Comparison of ENCODE assay signal across 18 cellular contexts in the genomic region with DNA sequence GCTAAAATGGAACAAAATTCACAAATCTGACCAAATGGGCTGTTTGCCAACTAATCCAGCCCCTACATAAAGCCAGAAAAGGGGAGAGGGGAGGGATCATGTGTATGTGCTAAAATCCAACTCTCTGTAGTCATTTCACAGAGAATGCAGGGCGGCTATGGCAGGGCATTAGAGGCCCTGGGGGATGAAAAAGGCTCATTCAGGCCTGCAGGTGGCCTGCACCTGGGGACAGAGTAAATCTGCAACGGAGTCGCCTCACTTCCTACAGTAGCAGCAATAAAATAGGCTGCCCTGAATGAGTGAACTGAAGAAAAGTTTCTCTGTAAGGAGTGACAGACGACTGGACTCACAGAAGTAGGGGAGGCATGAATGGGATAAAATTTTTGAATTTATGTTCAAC. TPM values are rescaled to one million over a fixed set of nuclear protein-coding genes. Genes with fewer than 3 reads are reported as not detected.
DNase-seq lines count a peak whose midpoint lies in the region; ATAC-seq and TF ChIP-seq lines count a peak whose summit lies in the region.
"Had no signal": no experiment of that assay in that cellular context is flagged by ENCODE, and none has a peak within 500 bp of the region (broad histone marks: within the 10 kb centered on the region; RNA-seq: fewer than 3 reads in every experiment).

No MANE protein-coding gene starts in this region.

- no peak for TF ChIP-seq CTCF in CD8-positive, alpha-beta T cell (IDR thresholded peaks at IDR 0.05)
- TF ChIP-seq CTCF in H9 (conservative IDR thresholded peaks at IDR 0.05) (peak; percentile 51; the same call in 2 of the 3 replicates), WTC11 (IDR thresholded peaks at IDR 0.05) (no peak), neural progenitor cell (IDR thresholded peaks at IDR 0.05) (no peak)

- H2AFZ ChIP-seq in H9 (ENCODE audit: low read length) (no peak overlapping the region), neural progenitor cell (replicated peaks) (no peak overlapping the region)

- no peak overlapping the region for H4K91ac ChIP-seq in H9 (ENCODE audit: insufficient read length, low read depth, low read length)

- H3K36me3 Mint-ChIP-seq in CD8-positive, alpha-beta T cell = peaks cover 44% of the 10 kb centered on the region
- H3K36me3 Mint-ChIP-seq in H9 (ENCODE audit: insufficient read depth in 1 of 3, low read depth in 3 of 3) (peaks cover 0 to 6% (median 5%) of the 10 kb centered on the region in 3 experiments; a peak in 5 of 7 replicates), WTC11 (no peaks in the 10 kb centered on the region), neural progenitor cell (peaks cover 2% of the 10 kb centered on the region), T-cell (peaks cover 14% of the 10 kb centered on the region)

- H3K36me3 ChIP-seq in CD8-positive, alpha-beta T cell (ENCODE audit: insufficient read depth, low read length) = peaks cover 6% of the 10 kb centered on the region
- no peaks in the 10 kb centered on the region for H3K36me3 ChIP-seq in neural progenitor cell

- H3K14ac ChIP-seq in H9 (ENCODE audit: insufficient read depth, low read length) = no peak overlapping the region

- no peak overlapping the region for H2BK120ac ChIP-seq in H9 (ENCODE audit: low read depth, low read length, poor library complexity, severe bottlenecking)

- H3K79me2 ChIP-seq in H9 (ENCODE audit: insufficient read depth, low read length) = peaks cover 2% of the 10 kb centered on the region; the same call in 1 of the 2 replicates
- H3K79me2 ChIP-seq in neural progenitor cell (ENCODE audit: low read depth) = peaks cover 27% of the 10 kb centered on the region

- H3K9me3 ChIP-seq in CD8-positive, alpha-beta T cell (ENCODE audit: low read length) = no peaks in the 10 kb centered on the region
- H3K9me3 ChIP-seq in H9 (ENCODE audit: control insufficient read depth, low read depth, low read length) (no peaks in the 10 kb centered on the region), neural progenitor cell (ENCODE audit: low read depth) (no peaks in the 10 kb centered on the region)
- H3K9me3 ChIP-seq: thoracic aorta had no signal

- no peak overlapping the region for H2BK20ac ChIP-seq in H9 (ENCODE audit: low read depth, low read length, poor library complexity, severe bottlenecking)

- H3K23ac ChIP-seq in H9 (ENCODE audit: insufficient read length, low read depth, low read length) = no peak overlapping the region

- DNase-seq in CD8-positive, alpha-beta T cell = no peak
- DNase-seq in H9 = peak; percentile 61
- DNase-seq in WTC11 (ENCODE audit: low spot score) = peak; percentile 39
- DNase-seq in neural progenitor cell (ENCODE audit: low spot score) = peak; percentile 36
- no peak for DNase-seq in NCI-H2107 (lab: John Stamatoyannopoulos, UW)
- DNase-seq in NCI-H2196 treated with DMSO at 0.1 percent for 48 hours (lab: John Stamatoyannopoulos, UW; ENCODE audit: unreplicated experiment) = no peak
- no peak for DNase-seq in T-cell
- no peak for DNase-seq in SKM-1 treated with dmso at 0.1 percent for 144 hours (lab: John Stamatoyannopoulos, UW; ENCODE audit: unreplicated experiment)
- DNase-seq: activated CD4-positive, alpha-beta T cell treated with anti-CD3 and anti-CD28 coated beads for 36 hours; activated naive CD4-positive, alpha-beta T cell treated with Interleukin-2 at 50 U/mL for 16 hours; mammary epithelial cell; NCI-H2171; SHP77; stimulated activated CD4-positive, alpha-beta T cell treated with anti-CD3 and anti-CD28 coated beads, Interleukin-4, amount 100 ng/mL, for 4 hours had no signal

- H3K23me2 ChIP-seq in H9 (ENCODE audit: insufficient read length, low read depth, low read length, poor library complexity, severe bottlenecking) = peaks cover 3% of the 10 kb centered on the region

- H4K20me1 ChIP-seq in H9 (ENCODE audit: control insufficient read depth, insufficient read depth, insufficient read length) (no peaks in the 10 kb centered on the region), neural progenitor cell (ENCODE audit: low read depth) (peaks cover 5% of the 10 kb centered on the region)

- no peak overlapping the region for H2AK5ac ChIP-seq in H9 (ENCODE audit: insufficient read length, low read length)

- no peak overlapping the region for H3T11ph ChIP-seq in H9 (ENCODE audit: low read length)

- no CpG with 5 or more reads among the region's 4 CpGs for WGBS in H9 (ENCODE audit: extremely low coverage, insufficient read length, low lambda C conversion rate)

- no peaks in the 10 kb centered on the region for H3K27me3 Mint-ChIP-seq in CD8-positive, alpha-beta T cell (ENCODE audit: low read depth)
- H3K27me3 Mint-ChIP-seq in H9 (ENCODE audit: low read depth) = no peaks in the 10 kb centered on the region
- no peaks in the 10 kb centered on the region for H3K27me3 Mint-ChIP-seq in WTC11 (ENCODE audit: low read depth)
- H3K27me3 Mint-ChIP-seq in neural progenitor cell (ENCODE audit: insufficient read depth, low read depth) = peaks cover 3% of the 10 kb centered on the region
- H3K27me3 Mint-ChIP-seq in T-cell = peaks cover 0 to 1% of the 10 kb centered on the region in 2 donors
- H3K27me3 Mint-ChIP-seq: activated CD4-positive, alpha-beta T cell treated with anti-CD3 and anti-CD28 coated beads for 36 hours had no signal

- H3K27ac ChIP-seq in CD8-positive, alpha-beta T cell (ENCODE audit: low read depth, low read length) = no peak overlapping the region
- no peak overlapping the region for H3K27ac ChIP-seq in H9 (ENCODE audit: insufficient read length, low read depth, low read length)
- H3K27ac ChIP-seq in neural progenitor cell = no peak overlapping the region

- H3K4me1 Mint-ChIP-seq in CD8-positive, alpha-beta T cell (ENCODE audit: low read depth) = peaks cover 23% of the 10 kb centered on the region
- H3K4me1 Mint-ChIP-seq in H9 (peaks cover 29 to 34% of the 10 kb centered on the region in 2 experiments), WTC11 (peaks cover 39% of the 10 kb centered on the region), neural progenitor cell (peaks cover 21% of the 10 kb centered on the region), T-cell (peaks cover 22 to 27% (median 25%) of the 10 kb centered on the region in 3 donors)

- H4K8ac ChIP-seq in H9 (replicated peaks; ENCODE audit: insufficient read length, low read depth, low read length) = no peak overlapping the region

- ATAC-seq in CD8-positive, alpha-beta T cell = no peak
- peak; percentile 3; the same call in 1 of the 2 replicates for ATAC-seq in WTC11
- no peak for ATAC-seq in T-cell (replicated peaks in 1 of 4)
- ATAC-seq: activated CD4-positive, alpha-beta T cell treated with anti-CD3 and anti-CD28 coated beads for 36 hours; sciatic nerve had no signal

- H3K27me3 ChIP-seq in CD8-positive, alpha-beta T cell (ENCODE audit: insufficient read depth, low read length) = no peaks in the 10 kb centered on the region
- H3K27me3 ChIP-seq in H9 (ENCODE audit: insufficient read depth, low read length) (no peaks in the 10 kb centered on the region), neural progenitor cell (no peaks in the 10 kb centered on the region)

- CTCF ChIA-PET in CD8-positive, alpha-beta T cell (lab: Charles Lee) = interaction anchor here (1.4 to 22.9 kb wide), 12 partner anchors 13 to 311 kb away, joined by 3 to 666 read pairs (median 24); no protein-coding TSS in a partner anchor
- CTCF ChIA-PET in WTC11 (lab: Charles Lee) = interaction anchor here (0.8 to 5.1 kb wide), 7 partner anchors 9 to 256 kb away, joined by 3 to 23 read pairs (median 8); no protein-coding TSS in a partner anchor
- CTCF ChIA-PET in T-cell (lab: Charles Lee) = interaction anchor here (1.0 to 3.2 kb wide), 5 partner anchors 56 to 374 kb away, joined by 4 to 49 read pairs (median 20); no protein-coding TSS in a partner anchor

- H3K79me1 ChIP-seq in H9 (ENCODE audit: insufficient read depth, low read depth, low read length, poor library complexity, severe bottlenecking) = no peaks in the 10 kb centered on the region

- H3K4me1 ChIP-seq in CD8-positive, alpha-beta T cell (ENCODE audit: insufficient read depth, low read length) = peaks cover 23% of the 10 kb centered on the region
- H3K4me1 ChIP-seq in H9 (ENCODE audit: insufficient read depth, low read length) (peaks cover 2% of the 10 kb centered on the region; the same call in 1 of the 2 replicates), neural progenitor cell (peaks cover 18% of the 10 kb centered on the region)

- H2BK5ac ChIP-seq in H9 (ENCODE audit: insufficient read length, low read length) = no peak overlapping the region

- peak overlapping the region; percentile 22 for H3K27ac Mint-ChIP-seq in CD8-positive, alpha-beta T cell
- H3K27ac Mint-ChIP-seq in H9 = peak overlapping the region in 1 of 3 experiments; percentile 92; a peak in 2 of 7 replicates
- H3K27ac Mint-ChIP-seq in WTC11 = peak overlapping the region; percentile 84
- no peak overlapping the region for H3K27ac Mint-ChIP-seq in neural progenitor cell
- peak overlapping the region in 1 of 2 donors; percentile 25 for H3K27ac Mint-ChIP-seq in T-cell
- H3K27ac Mint-ChIP-seq: activated CD4-positive, alpha-beta T cell treated with anti-CD3 and anti-CD28 coated beads for 36 hours; T-helper 2 cell treated with Interferon-gamma antibody and Interleukin-4, amounts not matched to agents 5 μg/mL and 100 μg/mL, for 36 hours had no signal

- no peak overlapping the region for H2BK15ac ChIP-seq in H9 (ENCODE audit: low read depth, low read length)

- H3K9ac ChIP-seq in H9 (ENCODE audit: extremely low read depth, insufficient read length, low read length) (no peak overlapping the region), neural progenitor cell (no peak overlapping the region)

- no peaks in the 10 kb centered on the region for H3K9me3 Mint-ChIP-seq in CD8-positive, alpha-beta T cell
- H3K9me3 Mint-ChIP-seq in H9 (peaks cover 0 to 3% of the 10 kb centered on the region in 2 experiments; a peak in 1 of 5 replicates), WTC11 (no peaks in the 10 kb centered on the region), neural progenitor cell (no peaks in the 10 kb centered on the region), T-cell (no peaks in the 10 kb centered on the region)
- H3K9me3 Mint-ChIP-seq: T-helper 2 cell treated with Interferon-gamma antibody and Interleukin-4, amounts not matched to agents 5 μg/mL and 100 μg/mL, for 36 hours had no signal

- no peak overlapping the region for H2BK12ac ChIP-seq in H9 (ENCODE audit: insufficient read length, low read depth, low read length)

- no peak overlapping the region for H3K56ac ChIP-seq in H9 (ENCODE audit: insufficient read length, low read depth, low read length)

- no peak overlapping the region for H3K4me3 Mint-ChIP-seq in CD8-positive, alpha-beta T cell
- H3K4me3 Mint-ChIP-seq in H9 = no peak overlapping the region
- H3K4me3 Mint-ChIP-seq in WTC11 = no peak overlapping the region
- no peak overlapping the region for H3K4me3 Mint-ChIP-seq in neural progenitor cell
- H3K4me3 Mint-ChIP-seq in T-cell = no peak overlapping the region
- H3K4me3 Mint-ChIP-seq: T-helper 2 cell treated with Interferon-gamma antibody and Interleukin-4, amounts not matched to agents 5 μg/mL and 100 μg/mL, for 36 hours had no signal

- no peak overlapping the region for H3K4me3 ChIP-seq in CD8-positive, alpha-beta T cell (ENCODE audit: low read depth, low read length)
- no peak overlapping the region for H3K4me3 ChIP-seq in neural progenitor cell
- H3K4me3 ChIP-seq: coronary artery, thoracic aorta had no signal

- intact Hi-C loops in CD8-positive, alpha-beta T cell (cut with DNase I, micrococcal nuclease) = loop anchor here in 1 of 2 experiments (2.0 to 5.0 kb wide), 2 partner anchors 206 to 312 kb away; no protein-coding TSS in a partner anchor

- H3K18ac ChIP-seq in H9 (ENCODE audit: insufficient read length, low read depth, low read length) = no peak overlapping the region

- no peak overlapping the region for H4K5ac ChIP-seq in H9 (ENCODE audit: insufficient read length, low read depth, low read length)

- H3K4ac ChIP-seq in H9 (ENCODE audit: low read depth, low read length) = no peak overlapping the region

- POLR2A ChIA-PET in CD8-positive, alpha-beta T cell (lab: Charles Lee) = interaction anchor here (4.5 to 18.1 kb wide), 3 partner anchors 11 to 98 kb away, joined by 80 to 1192 read pairs (median 828); no protein-coding TSS in a partner anchor
- POLR2A ChIA-PET in WTC11 (lab: Charles Lee) = no interaction called here
- POLR2A ChIA-PET in T-cell (lab: Charles Lee) = no interaction called here

- H3K4me2 ChIP-seq in H9 (ENCODE audit: insufficient read depth, insufficient read length, low read length) = no peak overlapping the region
- H3K4me2 ChIP-seq in neural progenitor cell = peak overlapping the region; percentile 29

- peaks cover 57% of the 10 kb centered on the region for H3F3A ChIP-seq in neural progenitor cell (ENCODE audit: low read depth)

RNA-seq across cellular contexts. Expression of a gene that starts 4.1 kb away (rescaled TPM):
- total RNA-seq in CD8-positive, alpha-beta T cell = 1,000 to 10,000 TPM; 1,270 to 1,311 TPM
- total RNA-seq in H9 (2021) (105 and 110 TPM in 2 replicates), WTC11 (2021) (50.4 to 63.4 TPM (median 61.6 TPM) in 3 replicates), neural progenitor cell (ENCODE audit: low replicate concordance) (13.8 and 15.1 TPM in 2 replicates), T-cell (100 to 1,000 TPM; 329 to 974 (median 377) TPM)

Comparison
In these comparisons a context has a peak if more than half of its experiments do, and no peak if none do; other contexts are left out.
1. DNase-seq: peak in H9 (single experiment), WTC11 (single experiment) and neural progenitor cell (single experiment); none in CD8-positive, alpha-beta T cell (0 of 7), NCI-H2107 (single experiment), NCI-H2196 treated with DMSO at 0.1 percent for 48 hours (single experiment), T-cell (0 of 34) and SKM-1 treated with dmso at 0.1 percent for 144 hours (single experiment).